ENCODE assay signal across 24 cellular contexts in the genomic region with DNA sequence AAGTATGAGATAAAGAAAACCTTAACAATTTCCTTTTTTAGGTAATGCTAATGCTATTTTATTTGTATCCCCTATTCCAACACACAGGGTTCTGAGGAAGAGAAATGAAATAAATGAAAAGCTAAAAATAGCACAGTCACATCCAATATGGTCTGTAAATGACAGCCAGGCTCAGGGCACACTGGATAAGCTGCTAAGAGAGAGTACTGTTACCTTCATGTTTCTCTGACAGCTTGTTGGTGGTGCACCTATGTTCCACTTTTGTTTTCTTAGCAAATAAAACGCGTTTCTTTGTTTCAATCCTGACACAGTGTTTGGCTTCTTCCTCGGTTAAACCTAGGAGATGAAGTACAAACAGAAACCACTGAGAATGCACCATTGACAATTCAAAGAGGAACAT. TPM values are rescaled to one million over a fixed set of nuclear protein-coding genes. Genes with fewer than 3 reads are reported as not detected.
DNase-seq lines count a peak whose midpoint lies in the region; ATAC-seq and TF ChIP-seq lines count a peak whose summit lies in the region.
"Had no signal": no experiment of that assay in that cellular context is flagged by ENCODE, and none has a peak within 500 bp of the region (broad histone marks: within the 10 kb centered on the region; RNA-seq: fewer than 3 reads in every experiment).

No MANE protein-coding gene starts in this region.

- no peak overlapping the region for H3K4me3 ChIP-seq in body of pancreas
- H3K4me3 ChIP-seq in right lobe of liver = no peak overlapping the region
- H3K4me3 ChIP-seq in tibial artery = no peak overlapping the region
- H3K4me3 ChIP-seq in colonic mucosa = no peak overlapping the region
- H3K4me3 ChIP-seq: A549; BLaER1 treated with 17β-estradiol and CSF1 and Interleukin-3, amounts not matched to agents 10 nM and 100 nM; GM23338 had no signal

- ATAC-seq in left ventricle myocardium superior (peak; percentile 52), body of pancreas (peak; percentile 47), right lobe of liver (peak; percentile 27 to 66 (median 48)), HG03039 (IDR thresholded peaks at IDR 0.05; ENCODE audit: unreplicated experiment) (no peak)
- ATAC-seq: A549, GM23338, HCT116 had no signal

- no peaks in the 10 kb centered on the region for H3K27me3 ChIP-seq in body of pancreas
- no peaks in the 10 kb centered on the region for H3K27me3 ChIP-seq in right lobe of liver
- H3K27me3 ChIP-seq in tibial artery = no peaks in the 10 kb centered on the region
- no peaks in the 10 kb centered on the region for H3K27me3 ChIP-seq in colonic mucosa
- H3K27me3 ChIP-seq: BE2C; BLaER1 treated with 17β-estradiol and CSF1 and Interleukin-3, amounts not matched to agents 10 nM and 100 nM had no signal

- no peak for TF ChIP-seq CTCF in body of pancreas (IDR thresholded peaks at IDR 0.05)
- TF ChIP-seq CTCF in right lobe of liver (IDR thresholded peaks at IDR 0.05) = no peak
- no peak for TF ChIP-seq CTCF in tibial artery (IDR thresholded peaks at IDR 0.05)
- TF ChIP-seq CTCF in colonic mucosa (IDR thresholded peaks at IDR 0.05) = no peak

- no peaks in the 10 kb centered on the region for H3K36me3 ChIP-seq in body of pancreas (replicated peaks in 1 of 2; ENCODE audit: insufficient read depth in 1 of 2, low read depth in 2 of 2)
- H3K36me3 ChIP-seq in right lobe of liver = peaks cover 0 to 47% (median 16%) of the 10 kb centered on the region in 4 donors
- no peaks in the 10 kb centered on the region for H3K36me3 ChIP-seq in tibial artery
- H3K36me3 ChIP-seq in colonic mucosa = no peaks in the 10 kb centered on the region
- H3K36me3 ChIP-seq: BE2C; BLaER1 treated with 17β-estradiol and CSF1 and Interleukin-3, amounts not matched to agents 10 nM and 100 nM had no signal

- H3K4me1 ChIP-seq in body of pancreas (peaks cover 15% of the 10 kb centered on the region), right lobe of liver (peaks cover 0 to 28% (median 6%) of the 10 kb centered on the region in 4 donors), tibial artery (no peaks in the 10 kb centered on the region), colonic mucosa (no peaks in the 10 kb centered on the region)
- H3K4me1 ChIP-seq: A549; BE2C; BLaER1 treated with 17β-estradiol and CSF1 and Interleukin-3, amounts not matched to agents 10 nM and 100 nM had no signal

- DNase-seq in left ventricle myocardium superior (no peak), cardiac septum (ENCODE audit: low spot score) (no peak), body of pancreas (no peak), right lobe of liver (no peak), tibial artery (no peak), colonic mucosa (no peak)
- DNase-seq: 8988T; ACHN; AML-193; BE2C; CD4-positive, alpha-beta T cell; CD8-positive, alpha-beta memory T cell; DMS53; DMS79 treated with DMSO at 0.1 percent for 48 hours; GF-D8; H9 had no signal

- TF ChIP-seq POLR2A in body of pancreas (IDR thresholded peaks at IDR 0.05) (no peak), right lobe of liver (IDR thresholded peaks at IDR 0.05) (no peak)

- 15 to 22% methylated on average over 3 of the region's 3 CpGs for WGBS in body of pancreas, 2 donors
- WGBS in right lobe of liver (ENCODE audit: insufficient coverage, low coverage, low lambda C conversion rate, missing lambda C conversion rate) = 22% methylated on average over 3 of the region's 3 CpGs

- no peak overlapping the region for H3K9ac ChIP-seq in colonic mucosa (ENCODE audit: low read depth in 2 of 2, low read length in 2 of 2)
- H3K9ac ChIP-seq: BLaER1 treated with 17β-estradiol and CSF1 and Interleukin-3, amounts not matched to agents 10 nM and 100 nM had no signal

- intact Hi-C loops in left ventricle myocardium superior (cut with micrococcal nuclease) (no loop called here), cardiac septum (cut with DNase I) (no loop called here), body of pancreas (cut with DNase I) (no loop called here), right lobe of liver (cut with DNase I) (no loop called here), tibial artery (cut with DNase I; ENCODE audit: low total_unique reads) (no loop called here), colonic mucosa (cut with DNase I) (no loop called here)

- H3K9me3 ChIP-seq in body of pancreas (no peaks in the 10 kb centered on the region), right lobe of liver (no peaks in the 10 kb centered on the region), tibial artery (no peaks in the 10 kb centered on the region), colonic mucosa (no peaks in the 10 kb centered on the region)
- H3K9me3 ChIP-seq: A549; BE2C; BLaER1 treated with 17β-estradiol and CSF1 and Interleukin-3, amounts not matched to agents 10 nM and 100 nM had no signal

- H3K27ac ChIP-seq in body of pancreas (peak overlapping the region in 2 of 4 donors; percentile 24 to 45), right lobe of liver (no peak overlapping the region), tibial artery (no peak overlapping the region), colonic mucosa (no peak overlapping the region)
- H3K27ac ChIP-seq: A549; BLaER1 treated with 17β-estradiol and CSF1 and Interleukin-3, amounts not matched to agents 10 nM and 100 nM had no signal

RNA-seq across cellular contexts. Expression of a gene that starts 41.3 kb away (rescaled TPM):
- total RNA-seq in left ventricle myocardium superior (44.6 TPM), cardiac septum (25.8 TPM), body of pancreas (10 to 100 TPM; 40.7 to 50.8 TPM), right lobe of liver (100 to 1,000 TPM; 284 to 753 (median 402) TPM), colonic mucosa (1 to 10 TPM; 1.1 to 1.4 TPM)
- total RNA-seq: CD4-positive, alpha-beta T cell; CD8-positive, alpha-beta memory T cell; Daoy; G401; GM23338; H4; H9 had no signal

Comparison
In these comparisons a context has a peak if more than half of its experiments do, and no peak if none do; other contexts are left out.
1. RNA of a gene that starts 41.3 kb away (total RNA-seq): 284 to 753 TPM in right lobe of liver, 40.7 to 50.8 TPM in body of pancreas, 44.6 TPM in left ventricle myocardium superior (single experiment) and 25.8 TPM in cardiac septum (single experiment); 1.1 to 1.4 TPM in colonic mucosa; every median in the first group is over 10 times any median in the second.